In the genomic region with DNA sequence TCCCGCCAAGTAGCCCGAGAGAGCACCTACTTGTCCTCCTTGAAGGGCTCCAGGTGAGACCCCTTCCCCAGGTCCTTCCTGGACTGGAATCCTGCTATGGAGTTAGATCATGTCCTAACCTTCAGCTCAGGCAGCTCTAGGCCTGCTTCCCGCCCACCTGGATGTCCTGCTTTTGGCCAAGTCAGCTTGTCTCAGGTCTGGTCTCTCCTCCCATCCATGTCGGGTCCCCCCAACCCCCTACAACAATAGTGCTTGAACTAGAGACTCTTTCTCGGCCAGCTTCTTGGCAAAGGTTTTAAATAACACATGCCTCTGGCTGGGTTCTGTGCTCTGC, we compare ENCODE assay signal across 1 cellular context.
TF ChIP-seq lines count a peak whose summit lies in the region.

No MANE protein-coding gene starts in this region.

TF ChIP-seq in HepG2, 621 proteins besides CTCF, POLR2A, EP300 and RAD21:
- TF ChIP-seq ARHGAP35 (CRISPR knock-in tag; IDR thresholded peaks at IDR 0.05; ENCODE audit: borderline replicate concordance) (no peak), ZC3H4 (CRISPR knock-in tag; IDR thresholded peaks at IDR 0.05; ENCODE audit: borderline replicate concordance) (no peak), MED13 (CRISPR knock-in tag; IDR thresholded peaks at IDR 0.05) (no peak), RARG (CRISPR knock-in tag; IDR thresholded peaks at IDR 0.05; ENCODE audit: low read depth) (no peak)
TF ChIP-seq in HepG2: peak in this region for 0.
